ENCODE assay signal across 8 cellular contexts in genomic region chr22:42074846-42075245, GRCh38. TPM values are rescaled to one million over a fixed set of nuclear protein-coding genes. Genes with fewer than 3 reads are reported as not detected.
DNase-seq lines count a peak whose midpoint lies in the region; ATAC-seq and TF ChIP-seq lines count a peak whose summit lies in the region.

No MANE protein-coding gene starts in this region.

- peaks cover 14% of the 10 kb centered on the region for H3K36me3 ChIP-seq in SJSA1
- peaks cover 0 to 27% (median 5%) of the 10 kb centered on the region in 3 donors for H3K36me3 ChIP-seq in esophagus squamous epithelium
- no peaks in the 10 kb centered on the region for H3K36me3 ChIP-seq in ovary

- H3K27me3 ChIP-seq in SJSA1 (replicated peaks) (no peaks in the 10 kb centered on the region), esophagus squamous epithelium (no peaks in the 10 kb centered on the region), ovary (no peaks in the 10 kb centered on the region)

- DNase-seq in AG10803 (ENCODE audit: low read depth) (no peak), SJSA1 (ENCODE audit: low read depth in 1 of 2, low spot score in 2 of 2) (no peak), esophagus squamous epithelium (lab: John Stamatoyannopoulos, UW) (no peak), ovary (no peak), iPS-NIHi11 (ENCODE audit: low spot score) (no peak), NCI-H748 treated with DMSO at 0.1 percent for 48 hours (lab: John Stamatoyannopoulos, UW) (no peak), left lobe of liver (ENCODE audit: low spot score) (no peak)
- no peak for DNase-seq in stimulated activated CD4-positive, alpha-beta T cell treated with anti-CD3 and anti-CD28 coated beads, Interleukin-4, amount 100 ng/mL, for 24 hours

- H3K9me3 ChIP-seq in SJSA1 (replicated peaks) (no peaks in the 10 kb centered on the region), esophagus squamous epithelium (no peaks in the 10 kb centered on the region), ovary (no peaks in the 10 kb centered on the region)

- TF ChIP-seq EP300 in ovary (IDR thresholded peaks at IDR 0.05): no peak

- ATAC-seq in left lobe of liver: no peak

- intact Hi-C loops in esophagus squamous epithelium (cut with DNase I): no loop called here
- intact Hi-C loops in ovary (cut with DNase I): no loop called here

- TF ChIP-seq CTCF in AG10803 (conservative IDR thresholded peaks at IDR 0.05; ENCODE audit: low read length) (no peak), esophagus squamous epithelium (IDR thresholded peaks at IDR 0.05) (no peak), ovary (IDR thresholded peaks at IDR 0.05) (no peak)

- peak overlapping the region; percentile 88 for H3K27ac ChIP-seq in SJSA1
- H3K27ac ChIP-seq in esophagus squamous epithelium: peak overlapping the region; percentile 89 to 97 (median 94)
- H3K27ac ChIP-seq in ovary: peak overlapping the region; percentile 76 to 84

- H3K4me1 ChIP-seq in SJSA1 (replicated peaks) (peaks cover 37% of the 10 kb centered on the region), esophagus squamous epithelium (peaks cover 32 to 75% (median 33%) of the 10 kb centered on the region in 3 donors), ovary (ENCODE audit: insufficient read depth) (peaks cover 7% of the 10 kb centered on the region)

- TF ChIP-seq POLR2A in esophagus squamous epithelium (IDR thresholded peaks at IDR 0.05) (no peak), ovary (IDR thresholded peaks at IDR 0.05) (no peak)

- 47 to 50% methylated on average over 4 to 6 of the region's 6 CpGs for WGBS in esophagus squamous epithelium, 2 donors
- WGBS in ovary, 3 donors: 41 to 43% (median 42%) methylated on average over 6 of the region's 6 CpGs

- peak overlapping the region; percentile 79 for H3K4me3 ChIP-seq in AG10803 (ENCODE audit: low read length)
- peak overlapping the region; percentile 57 for H3K4me3 ChIP-seq in SJSA1
- H3K4me3 ChIP-seq in esophagus squamous epithelium: peak overlapping the region; percentile 65 to 89 (median 84)
- peak overlapping the region; percentile 66 for H3K4me3 ChIP-seq in ovary

RNA-seq across cellular contexts. Expression of gene PHETA2, which starts 0.8 kb away (rescaled TPM):
- total RNA-seq in SJSA1 (2014; rRNA removed; shearing (Covaris generic)): 9.7 and 14.9 TPM in 2 replicates
- total RNA-seq in esophagus squamous epithelium: 10 to 100 TPM in 2 of 4 donors, 1 to 10 TPM in 2; 6.3 to 14.5 (median 9.5) TPM
- total RNA-seq in ovary: 10 to 100 TPM in 1 of 7 donors, 1 to 10 TPM in 6; 3.4 to 10.2 (median 7.3) TPM
- polyA plus RNA-seq in ovary: 1 to 10 TPM; 8.5 to 8.8 TPM
- 1.2 TPM for total RNA-seq in left lobe of liver

RNA-seq across cellular contexts. Expression of gene NAGA, which starts 4.2 kb away (rescaled TPM):
- total RNA-seq in SJSA1 (2014; rRNA removed; shearing (Covaris generic)): 39.6 and 41.2 TPM in 2 replicates
- total RNA-seq in esophagus squamous epithelium: 10 to 100 TPM; 14.9 to 24.8 (median 19.9) TPM
- total RNA-seq in ovary: 10 to 100 TPM; 18.7 to 34.3 (median 20.3) TPM
- 10 to 100 TPM; 17.6 to 18.1 TPM for polyA plus RNA-seq in ovary
- 19.7 TPM for total RNA-seq in left lobe of liver

RNA-seq across cellular contexts. Expression of gene SMDT1, which starts 4.7 kb away (rescaled TPM):
- total RNA-seq in SJSA1 (2014; rRNA removed; shearing (Covaris generic)): 8.6 and 21.3 TPM in 2 replicates
- total RNA-seq in esophagus squamous epithelium (10 to 100 TPM in 1 of 4 donors, 1 to 10 TPM in 3; 4.9 to 15.4 (median 8.6) TPM), ovary (100 to 1,000 TPM in 4 of 7 donors, 10 to 100 TPM in 3; 26.3 to 287 (median 130) TPM), left lobe of liver (83.8 TPM)
- 100 to 1,000 TPM; 112 to 211 TPM for polyA plus RNA-seq in ovary

RNA-seq across cellular contexts. Expression of gene NDUFA6, which starts 15.7 kb away (rescaled TPM):
- total RNA-seq in SJSA1 (2014; rRNA removed; shearing (Covaris generic)): 114 and 245 TPM in 2 replicates
- total RNA-seq in esophagus squamous epithelium (10 to 100 TPM; 65.0 to 72.4 (median 67.1) TPM), ovary (10 to 100 TPM; 28.3 to 49.2 (median 43.4) TPM), left lobe of liver (51.0 TPM)
- polyA plus RNA-seq in ovary: 10 to 100 TPM; 48.7 to 82.8 TPM

RNA-seq across cellular contexts. Expression of gene CYP2D6, which starts 55.8 kb away (rescaled TPM):
- 0.05 TPM in 1 of 2 replicates, not detected in the other for total RNA-seq in SJSA1 (2014; rRNA removed; shearing (Covaris generic))
- total RNA-seq in esophagus squamous epithelium: 1 to 10 TPM in 2 of 4 donors, under 1 TPM in 2; 0.35 to 1.5 (median 1.2) TPM
- total RNA-seq in ovary: 1 to 10 TPM in 4 of 7 donors, under 1 TPM in 3; 0.73 to 2.0 (median 1.2) TPM
- polyA plus RNA-seq in ovary: under 1 TPM; 0.28 to 0.30 TPM
- total RNA-seq in left lobe of liver: 358 TPM
